Comparison of ENCODE assay signal across 17 cellular contexts in the genomic region with DNA sequence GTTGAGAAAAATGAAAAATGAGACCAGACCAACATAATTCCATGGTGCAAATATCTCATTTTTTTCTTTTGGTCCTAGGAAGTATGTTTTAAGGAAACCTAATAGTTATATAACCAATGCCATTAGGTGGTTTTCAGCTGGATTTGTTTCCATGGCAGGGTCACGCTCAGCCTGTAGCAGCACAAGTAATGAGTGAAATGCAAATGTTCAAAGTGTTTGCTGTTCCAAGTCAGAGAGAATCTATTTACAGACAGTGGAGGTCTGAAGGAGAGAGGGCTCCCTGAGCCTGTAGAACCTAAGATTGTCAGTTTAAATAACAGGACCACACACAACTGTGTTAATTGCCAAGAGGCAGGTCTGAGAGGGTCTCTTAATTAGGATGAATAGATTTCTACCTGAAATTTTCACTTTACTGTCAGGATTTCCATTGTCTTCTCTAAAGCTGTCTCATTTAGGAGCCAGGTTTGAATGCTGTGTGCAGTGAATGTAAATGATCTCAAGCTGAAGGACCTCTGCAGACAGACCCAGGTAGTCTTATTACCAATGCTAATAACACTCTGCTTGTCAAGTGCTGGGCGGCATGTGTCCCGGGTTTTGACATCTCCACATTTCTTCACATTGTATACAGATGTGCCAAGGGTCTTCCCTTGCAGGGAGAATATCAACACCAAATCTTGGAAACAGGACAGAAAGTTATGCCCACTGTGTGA.
A peak's percentile ranks its signal among the peaks of the same experiment; 100 is the strongest.
DNase-seq lines count a peak whose midpoint lies in the region; ATAC-seq and TF ChIP-seq lines count a peak whose summit lies in the region.
"Had no signal": no experiment of that assay in that cellular context is flagged by ENCODE, and none has a peak within 500 bp of the region (broad histone marks: within the 10 kb centered on the region; RNA-seq: fewer than 3 reads in every experiment).

No MANE protein-coding gene starts in this region.

- H3K27me3 Mint-ChIP-seq in endodermal cell (ENCODE audit: insufficient read depth) = no peaks in the 10 kb centered on the region
- no peaks in the 10 kb centered on the region for H3K27me3 Mint-ChIP-seq in natural killer cell (ENCODE audit: low read depth in 2 of 2)
- no peaks in the 10 kb centered on the region for H3K27me3 Mint-ChIP-seq in T-helper 17 cell
- H3K27me3 Mint-ChIP-seq: IgD-negative memory B cell had no signal

- H3K9ac ChIP-seq in HUES48 (ENCODE audit: low read depth, low read length) = no peak overlapping the region
- no peak overlapping the region for H3K9ac ChIP-seq in endodermal cell (ENCODE audit: extremely low read depth, low read length, poor library complexity, severe bottlenecking)
- no peak overlapping the region for H3K9ac ChIP-seq in neural cell (ENCODE audit: low read length)

- H3F3A ChIP-seq in neural cell (ENCODE audit: insufficient read depth, low read length, poor library complexity, severe bottlenecking) = peaks cover 4% of the 10 kb centered on the region

- TF ChIP-seq CTCF in endodermal cell (conservative IDR thresholded peaks at IDR 0.05) = no peak
- no peak for TF ChIP-seq CTCF in neural cell (IDR thresholded peaks at IDR 0.05; ENCODE audit: poor library complexity, severe bottlenecking)
- no peak for TF ChIP-seq CTCF in WERI-Rb-1 (IDR thresholded peaks at IDR 0.05; ENCODE audit: low read depth, low read length)
- no peak for TF ChIP-seq CTCF in natural killer cell (IDR thresholded peaks at IDR 0.05)
- no peak for TF ChIP-seq CTCF in esophagus squamous epithelium (IDR thresholded peaks at IDR 0.05)

- H3K36me3 ChIP-seq in HUES48 (ENCODE audit: control insufficient read depth, insufficient read depth, low read length) = no peaks in the 10 kb centered on the region
- no peaks in the 10 kb centered on the region for H3K36me3 ChIP-seq in endodermal cell (ENCODE audit: control insufficient read depth, insufficient read depth, low read length)
- no peaks in the 10 kb centered on the region for H3K36me3 ChIP-seq in neural cell (ENCODE audit: insufficient read depth, low read length)
- H3K36me3 ChIP-seq in WERI-Rb-1 = no peaks in the 10 kb centered on the region
- no peaks in the 10 kb centered on the region for H3K36me3 ChIP-seq in esophagus squamous epithelium
- H3K36me3 ChIP-seq: HAP-1 had no signal

- H3K4me1 Mint-ChIP-seq in endodermal cell (peaks cover 25% of the 10 kb centered on the region), natural killer cell (no peaks in the 10 kb centered on the region), T-helper 17 cell (peaks cover 2% of the 10 kb centered on the region)
- H3K4me1 Mint-ChIP-seq: CD14-positive monocyte, IgD-negative memory B cell had no signal

- no peak overlapping the region for H3K4me3 ChIP-seq in HUES48 (ENCODE audit: low read depth, low read length)
- H3K4me3 ChIP-seq in endodermal cell (ENCODE audit: low read length) = no peak overlapping the region
- peak overlapping the region; percentile 41 for H3K4me3 ChIP-seq in neural cell (ENCODE audit: low read length)
- no peak overlapping the region for H3K4me3 ChIP-seq in WERI-Rb-1 (ENCODE audit: low read depth, low read length)
- H3K4me3 ChIP-seq in esophagus squamous epithelium = no peak overlapping the region
- H3K4me3 ChIP-seq: HAP-1 had no signal

- peak overlapping the region; percentile 16 for H3K27ac ChIP-seq in HUES48 (ENCODE audit: low read depth, low read length)
- H3K27ac ChIP-seq in endodermal cell (ENCODE audit: low read depth, low read length) = peak overlapping the region; percentile 25
- peak overlapping the region; percentile 51 for H3K27ac ChIP-seq in neural cell (ENCODE audit: low read length)
- H3K27ac ChIP-seq in WERI-Rb-1 = no peak overlapping the region
- no peak overlapping the region for H3K27ac ChIP-seq in esophagus squamous epithelium
- H3K27ac ChIP-seq: RWPE1 had no signal

- no peaks in the 10 kb centered on the region for H3K79me2 ChIP-seq in neural cell (replicated peaks; ENCODE audit: insufficient read depth, low read length)

- H3K9me2 ChIP-seq in neural cell (ENCODE audit: insufficient read depth, low read length) = no peaks in the 10 kb centered on the region

- H3K27ac Mint-ChIP-seq in endodermal cell (no peak overlapping the region), natural killer cell (no peak overlapping the region), T-helper 17 cell (no peak overlapping the region)
- H3K27ac Mint-ChIP-seq: IgD-negative memory B cell had no signal

- H4K20me1 ChIP-seq in neural cell (ENCODE audit: insufficient read depth) = no peaks in the 10 kb centered on the region

- no peak for ATAC-seq in natural killer cell
- ATAC-seq in T-helper 17 cell = no peak

- no peaks in the 10 kb centered on the region for H3K9me3 ChIP-seq in HUES48 (ENCODE audit: control insufficient read depth, insufficient read depth, low read length)
- H3K9me3 ChIP-seq in endodermal cell (ENCODE audit: control insufficient read depth, low read length) = no peaks in the 10 kb centered on the region
- H3K9me3 ChIP-seq in neural cell (ENCODE audit: low read length) = no peaks in the 10 kb centered on the region
- H3K9me3 ChIP-seq in WERI-Rb-1 (ENCODE audit: severe bottlenecking) = no peaks in the 10 kb centered on the region
- no peaks in the 10 kb centered on the region for H3K9me3 ChIP-seq in esophagus squamous epithelium
- no peaks in the 10 kb centered on the region for H3K9me3 ChIP-seq in T-helper 17 cell (ENCODE audit: control insufficient read depth, low read length, poor library complexity, severe bottlenecking)
- H3K9me3 ChIP-seq: HAP-1 had no signal

- H3K4me2 ChIP-seq in neural cell (ENCODE audit: low read length) = no peak overlapping the region

- no peak for TF ChIP-seq POLR2A in esophagus squamous epithelium (IDR thresholded peaks at IDR 0.05)

- 79% methylated on average over 2 of the region's 3 CpGs; no CpG with 5 or more reads in 1 of the 2 experiments for WGBS in endodermal cell (ENCODE audit: insufficient coverage in 1 of 2, insufficient read length in 1 of 2), 2 experiments
- 32 to 37% methylated on average over 3 of the region's 3 CpGs for WGBS in esophagus squamous epithelium, 2 donors

- H3K4me3 Mint-ChIP-seq in endodermal cell (no peak overlapping the region), natural killer cell (no peak overlapping the region), T-helper 17 cell (no peak overlapping the region)
- H3K4me3 Mint-ChIP-seq: CD14-positive monocyte, IgD-negative memory B cell had no signal

- intact Hi-C loops in natural killer cell (cut with micrococcal nuclease) (no loop called here), esophagus squamous epithelium (cut with DNase I) (no loop called here)

- H3K27me3 ChIP-seq in HUES48 (ENCODE audit: control insufficient read depth, insufficient read depth, low read length) (no peaks in the 10 kb centered on the region), endodermal cell (ENCODE audit: control insufficient read depth, insufficient read depth, low read length, poor library complexity, severe bottlenecking) (no peaks in the 10 kb centered on the region), neural cell (ENCODE audit: insufficient read depth, low read depth, low read length) (no peaks in the 10 kb centered on the region), WERI-Rb-1 (ENCODE audit: insufficient read depth, low read depth, severe bottlenecking) (no peaks in the 10 kb centered on the region), esophagus squamous epithelium (no peaks in the 10 kb centered on the region)

- no peak for TF ChIP-seq RAD21 in neural cell (conservative IDR thresholded peaks at IDR 0.05)

- no peak overlapping the region for H2AFZ ChIP-seq in neural cell (ENCODE audit: low read depth, low read length)

- peak; percentile 40 for TF ChIP-seq EP300 in neural cell (conservative IDR thresholded peaks at IDR 0.05; ENCODE audit: poor library complexity, severe bottlenecking)

- no peaks in the 10 kb centered on the region for H3K9me3 Mint-ChIP-seq in endodermal cell
- H3K9me3 Mint-ChIP-seq in natural killer cell = peaks cover 0 to 3% of the 10 kb centered on the region in 2 donors
- H3K9me3 Mint-ChIP-seq: IgD-negative memory B cell had no signal

- H3K36me3 Mint-ChIP-seq in endodermal cell (ENCODE audit: low read depth) (no peaks in the 10 kb centered on the region), natural killer cell (no peaks in the 10 kb centered on the region), T-helper 17 cell (ENCODE audit: low read depth) (no peaks in the 10 kb centered on the region)
- H3K36me3 Mint-ChIP-seq: CD14-positive monocyte, IgD-negative memory B cell had no signal

- H3K4me1 ChIP-seq in HUES48 (ENCODE audit: control insufficient read depth, insufficient read depth, low read length) (peaks cover 39% of the 10 kb centered on the region), endodermal cell (ENCODE audit: control insufficient read depth, insufficient read depth, low read length) (no peaks in the 10 kb centered on the region), esophagus squamous epithelium (no peaks in the 10 kb centered on the region)
- H3K4me1 ChIP-seq: HAP-1 had no signal

- DNase-seq in DMS53 (lab: John Stamatoyannopoulos, UW) (peak; percentile 66), endodermal cell (no peak), WERI-Rb-1 (no peak), natural killer cell (no peak), esophagus squamous epithelium (lab: John Stamatoyannopoulos, UW) (no peak), T-helper 17 cell (no peak)
- DNase-seq: Kasumi-1, MM.1S, NCI-H1105 treated with DMSO at 0.1 percent for 48 hours, NCI-H1930, NCI-H2171 treated with DMSO at 0.1 percent for 48 hours had no signal

TF ChIP-seq in neural cell, 6 proteins besides CTCF, POLR2A, EP300 and RAD21:
- TF ChIP-seq MXI1 (conservative IDR thresholded peaks at IDR 0.05; ENCODE audit: poor library complexity, severe bottlenecking) (no peak), TAF1 (IDR thresholded peaks at IDR 0.05; ENCODE audit: low read depth) (no peak)

Comparison
In these comparisons a context has a peak if more than half of its experiments do, and no peak if none do; other contexts are left out.
1. H3K27ac ChIP-seq: peak in HUES48 (single experiment), endodermal cell (single experiment) and neural cell (single experiment); none in WERI-Rb-1 (single experiment) and esophagus squamous epithelium (0 of 4).